13 cellular contexts compared by ENCODE assay signal in the genomic region with DNA sequence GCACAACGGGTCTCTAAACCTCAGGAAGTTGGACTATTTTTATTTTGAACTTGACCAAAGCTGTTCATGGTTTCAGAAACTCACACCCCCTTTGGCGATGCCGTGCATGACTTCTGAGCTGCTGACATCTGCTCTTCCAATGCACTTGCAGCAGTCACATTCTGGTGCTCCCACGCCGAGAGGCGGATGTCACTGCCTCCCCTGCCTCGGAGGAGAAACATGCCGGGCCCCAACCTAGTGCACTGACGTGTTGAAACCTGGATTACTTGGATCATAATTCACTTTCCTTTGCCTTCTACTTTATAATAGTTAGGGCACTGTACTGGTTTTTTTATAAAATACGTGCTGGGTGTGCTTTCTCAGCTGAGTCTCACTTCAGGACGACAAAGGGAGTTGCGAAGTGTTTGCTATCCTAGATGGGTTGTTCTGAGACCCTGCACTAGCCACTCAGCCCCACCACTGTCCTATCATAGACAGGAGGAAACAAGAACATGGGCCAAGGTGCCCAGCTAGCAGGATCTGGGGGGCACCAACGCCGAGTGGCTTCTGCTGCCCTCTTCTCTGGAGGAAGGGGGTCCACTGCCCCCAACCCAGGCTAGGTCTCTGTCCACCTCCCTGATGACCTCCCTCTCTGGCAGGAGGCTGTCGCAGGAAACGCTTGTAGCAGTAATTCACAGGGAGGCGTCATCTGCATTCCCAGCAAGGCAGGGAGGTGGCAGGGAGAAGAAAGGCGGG.
"Had no signal": no experiment of that assay in that cellular context is flagged by ENCODE, and none has a peak within 500 bp of the region (broad histone marks: within the 10 kb centered on the region; RNA-seq: fewer than 3 reads in every experiment).

No MANE protein-coding gene starts in this region.

- DNase-seq: activated CD4-positive, alpha-beta T cell treated with anti-CD3 and anti-CD28 coated beads for 1 hour; activated T-cell treated with anti-CD3 and anti-CD28 coated beads for 4 hours; effector CD4-positive, alpha-beta T cell; gastrocnemius medialis; left ventricle myocardium inferior; spleen; stimulated activated naive B cell treated with anti-CD40 and anti-IgM and Interleukin-4, amounts not matched to agents 10 μg/mL and 1 μg/mL and 100 μg/mL, for 72 hours; upper lobe of right lung; WERI-Rb-1 had no signal

- H3K9me3 ChIP-seq: gastrocnemius medialis, heart left ventricle, left ventricle myocardium inferior, pancreas, spleen, upper lobe of right lung had no signal

- H3K27me3 ChIP-seq: gastrocnemius medialis, pancreas, upper lobe of right lung had no signal

- H3K27me3 Mint-ChIP-seq: activated naive CD8-positive, alpha-beta T cell had no signal

- H3K4me1 ChIP-seq: pancreas, upper lobe of right lung had no signal

- H3K27ac Mint-ChIP-seq: activated naive CD8-positive, alpha-beta T cell; stimulated activated naive B cell treated with anti-CD40 and anti-IgM and Interleukin-4, amounts not matched to agents 10 μg/mL and 1 μg/mL and 100 μg/mL, for 72 hours had no signal

- ATAC-seq: gastrocnemius medialis; heart left ventricle; pancreas; stimulated activated naive B cell treated with anti-CD40 and anti-IgM and Interleukin-4, amounts not matched to agents 10 μg/mL and 1 μg/mL and 100 μg/mL, for 72 hours; upper lobe of right lung had no signal

- H3K9me3 Mint-ChIP-seq: stimulated activated naive B cell treated with anti-CD40 and anti-IgM and Interleukin-4, amounts not matched to agents 10 μg/mL and 1 μg/mL and 100 μg/mL, for 72 hours had no signal

- H3K4me3 ChIP-seq: gastrocnemius medialis, heart left ventricle, left ventricle myocardium inferior, pancreas, spleen, upper lobe of right lung had no signal

- FAIRE-seq: bronchial epithelial cell, pancreas had no signal

- H3K27ac ChIP-seq: gastrocnemius medialis, heart left ventricle, left ventricle myocardium inferior, pancreas, spleen, upper lobe of right lung, WERI-Rb-1 had no signal

- H3K36me3 ChIP-seq: gastrocnemius medialis, heart left ventricle, left ventricle myocardium inferior, pancreas, spleen, upper lobe of right lung, WERI-Rb-1 had no signal

- H3K4me3 Mint-ChIP-seq: activated naive CD8-positive, alpha-beta T cell; stimulated activated naive B cell treated with anti-CD40 and anti-IgM and Interleukin-4, amounts not matched to agents 10 μg/mL and 1 μg/mL and 100 μg/mL, for 72 hours had no signal

- H3K36me3 Mint-ChIP-seq: activated naive CD8-positive, alpha-beta T cell; stimulated activated naive B cell treated with anti-CD40 and anti-IgM and Interleukin-4, amounts not matched to agents 10 μg/mL and 1 μg/mL and 100 μg/mL, for 72 hours had no signal
